34 cellular contexts compared by ENCODE assay signal in the genomic region with DNA sequence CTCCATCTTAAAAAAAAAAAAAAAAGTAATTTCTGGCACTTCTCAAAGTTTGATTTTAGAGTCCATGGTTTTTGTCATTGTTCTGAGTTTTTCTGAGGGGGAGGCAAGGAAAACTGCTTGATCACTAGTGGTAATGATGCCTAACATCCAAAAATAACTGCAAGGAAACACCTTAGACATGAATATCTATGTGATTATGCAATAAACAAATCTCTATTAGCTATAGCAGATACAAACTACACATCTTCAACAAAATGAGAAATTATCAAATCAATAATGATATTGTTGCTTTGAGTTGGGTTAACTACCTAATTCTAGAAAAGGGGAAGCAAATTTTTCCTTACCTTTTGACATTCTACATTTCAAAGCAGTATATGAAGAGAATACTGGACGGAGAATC.
"Had no signal": no experiment of that assay in that cellular context is flagged by ENCODE, and none has a peak within 500 bp of the region (broad histone marks: within the 10 kb centered on the region; RNA-seq: fewer than 3 reads in every experiment).

No MANE protein-coding gene starts in this region.

- H3K9me3 Mint-ChIP-seq: activated B cell treated with CpG ODN at 0.5 μM for 24 hours; activated CD4-positive, alpha-beta memory T cell treated with anti-CD3 and anti-CD28 coated beads for 36 hours; activated CD4-positive, alpha-beta memory T cell treated with anti-CD3 and anti-CD28 coated beads, Interleukin-2, amount 10 ng/mL, durations not matched to agents 7 days and 5 days; activated CD4-positive, alpha-beta T cell treated with anti-CD3 and anti-CD28 coated beads, Interleukin-2, amount 10 ng/mL, durations not matched to agents 7 days and 5 days; T-cell; T-helper 1 cell treated with Interleukin-12 subunit alpha and Interleukin-12 subunit beta and Interleukin-4 antibody, amounts not matched to agents 30 μg/mL and 1 μg/mL, for 36 hours; T-helper 2 cell treated with Interferon-gamma antibody and Interleukin-4, amounts not matched to agents 5 μg/mL and 100 μg/mL, for 36 hours had no signal

- H3K27me3 Mint-ChIP-seq: activated B cell treated with CpG ODN at 0.5 μM for 24 hours; activated CD4-positive, alpha-beta memory T cell treated with anti-CD3 and anti-CD28 coated beads, Interleukin-2, amount 10 ng/mL, durations not matched to agents 7 days and 5 days; activated CD4-positive, alpha-beta T cell treated with anti-CD3 and anti-CD28 coated beads, Interleukin-2, amount 10 ng/mL, durations not matched to agents 7 days and 5 days had no signal

- H3K36me3 Mint-ChIP-seq: T-cell had no signal

- FAIRE-seq: TTC549 had no signal

- H3K27ac ChIP-seq: VCaP, WERI-Rb-1 had no signal

- DNase-seq: activated B cell treated with CpG ODN at 0.5 μM for 24 hours; activated CD4-positive, alpha-beta memory T cell treated with anti-CD3 and anti-CD28 coated beads for 36 hours; activated CD4-positive, alpha-beta memory T cell treated with anti-CD3 and anti-CD28 coated beads, Interleukin-2, amount 10 ng/mL, durations not matched to agents 7 days and 5 days; activated CD4-positive, alpha-beta T cell treated with anti-CD3 and anti-CD28 coated beads for 1 hour; activated CD4-positive, alpha-beta T cell treated with anti-CD3 and anti-CD28 coated beads for 36 hours; activated CD4-positive, alpha-beta T cell treated with anti-CD3 and anti-CD28 coated beads for 4 hours; activated CD4-positive, alpha-beta T cell treated with anti-CD3 and anti-CD28 coated beads for 48 hours; activated CD4-positive, alpha-beta T cell treated with anti-CD3 and anti-CD28 coated beads, Interleukin-2, amount 10 ng/mL, durations not matched to agents 24 days and 14 days; activated CD4-positive, alpha-beta T cell treated with anti-CD3 and anti-CD28 coated beads, Interleukin-2, amount 10 ng/mL, durations not matched to agents 7 days and 5 days; activated CD4-positive, alpha-beta T cell treated with anti-CD3 and anti-CD28 coated beads, Interleukin-2, amount 50 U/mL, for 1 hour; activated CD4-positive, alpha-beta T cell treated with anti-CD3 and anti-CD28 coated beads, Interleukin-2, amount 50 U/mL, for 4 hours; activated CD4-positive, alpha-beta T cell treated with anti-CD3 and anti-CD28 coated beads, Interleukin-2, amount 50 U/mL, for 48 hours; activated CD4-positive, CD25-positive, alpha-beta regulatory T cell; activated CD4-positive, CD25-positive, alpha-beta regulatory T cell treated with anti-CD3 and anti-CD28 coated beads, Interleukin-2, amount 50 U/mL, for 72 hours; activated CD8-positive, alpha-beta memory T cell treated with anti-CD3 and anti-CD28 coated beads for 24 hours; activated CD8-positive, alpha-beta memory T cell treated with anti-CD3 and anti-CD28 coated beads, Interleukin-2, amount 10 ng/mL, durations not matched to agents 7 days and 5 days; activated CD8-positive, alpha-beta memory T cell treated with anti-CD3 and anti-CD28 coated beads, Interleukin-2, amount 50 U/mL, for 4 hours; activated CD8-positive, alpha-beta memory T cell treated with anti-CD3 and anti-CD28 coated beads, Interleukin-2, amount 50 U/mL, for 48 hours; activated CD8-positive, alpha-beta T cell treated with anti-CD3 and anti-CD28 coated beads for 36 hours; activated CD8-positive, alpha-beta T cell treated with anti-CD3 and anti-CD28 coated beads, Interleukin-2, amount 10 ng/mL, durations not matched to agents 7 days and 5 days; activated T-cell treated with anti-CD3 and anti-CD28 coated beads for 4 hours; T-cell; T-helper 1 cell; T-helper 17 cell; T-helper 2 cell; T-helper 9 cell; T1000; WERI-Rb-1 had no signal

- H3K27ac Mint-ChIP-seq: activated B cell treated with CpG ODN at 0.5 μM for 24 hours; activated CD4-positive, alpha-beta memory T cell treated with anti-CD3 and anti-CD28 coated beads for 36 hours; activated CD4-positive, alpha-beta memory T cell treated with anti-CD3 and anti-CD28 coated beads, Interleukin-2, amount 10 ng/mL, durations not matched to agents 7 days and 5 days; activated CD4-positive, alpha-beta T cell treated with anti-CD3 and anti-CD28 coated beads for 36 hours; activated CD4-positive, alpha-beta T cell treated with anti-CD3 and anti-CD28 coated beads, Interleukin-2, amount 10 ng/mL, durations not matched to agents 24 days and 14 days; activated CD4-positive, alpha-beta T cell treated with anti-CD3 and anti-CD28 coated beads, Interleukin-2, amount 10 ng/mL, durations not matched to agents 7 days and 5 days; activated CD8-positive, alpha-beta memory T cell treated with anti-CD3 and anti-CD28 coated beads, Interleukin-2, amount 10 ng/mL, durations not matched to agents 7 days and 5 days; activated CD8-positive, alpha-beta T cell treated with anti-CD3 and anti-CD28 coated beads for 36 hours; activated CD8-positive, alpha-beta T cell treated with anti-CD3 and anti-CD28 coated beads, Interleukin-2, amount 10 ng/mL, durations not matched to agents 7 days and 5 days; T-cell; T-helper 1 cell treated with Interleukin-12 subunit alpha and Interleukin-12 subunit beta and Interleukin-4 antibody, amounts not matched to agents 30 μg/mL and 1 μg/mL, for 36 hours; T-helper 17 cell; T-helper 2 cell treated with Interferon-gamma antibody and Interleukin-4, amounts not matched to agents 5 μg/mL and 100 μg/mL, for 36 hours; WTC11 had no signal

- H3K36me3 ChIP-seq: WERI-Rb-1 had no signal

- H3K4me3 Mint-ChIP-seq: activated B cell treated with CpG ODN at 0.5 μM for 24 hours; activated CD4-positive, alpha-beta memory T cell treated with anti-CD3 and anti-CD28 coated beads for 36 hours; activated CD4-positive, alpha-beta memory T cell treated with anti-CD3 and anti-CD28 coated beads, Interleukin-2, amount 10 ng/mL, durations not matched to agents 7 days and 5 days; activated CD4-positive, alpha-beta T cell treated with anti-CD3 and anti-CD28 coated beads for 36 hours; activated CD4-positive, alpha-beta T cell treated with anti-CD3 and anti-CD28 coated beads, Interleukin-2, amount 10 ng/mL, durations not matched to agents 24 days and 14 days; activated CD4-positive, alpha-beta T cell treated with anti-CD3 and anti-CD28 coated beads, Interleukin-2, amount 10 ng/mL, durations not matched to agents 7 days and 5 days; activated CD8-positive, alpha-beta memory T cell treated with anti-CD3 and anti-CD28 coated beads, Interleukin-2, amount 10 ng/mL, durations not matched to agents 7 days and 5 days; activated CD8-positive, alpha-beta T cell treated with anti-CD3 and anti-CD28 coated beads for 36 hours; activated CD8-positive, alpha-beta T cell treated with anti-CD3 and anti-CD28 coated beads, Interleukin-2, amount 10 ng/mL, durations not matched to agents 7 days and 5 days; T-cell; T-helper 1 cell treated with Interleukin-12 subunit alpha and Interleukin-12 subunit beta and Interleukin-4 antibody, amounts not matched to agents 30 μg/mL and 1 μg/mL, for 36 hours; T-helper 17 cell; T-helper 2 cell treated with Interferon-gamma antibody and Interleukin-4, amounts not matched to agents 5 μg/mL and 100 μg/mL, for 36 hours; WTC11 had no signal

- ATAC-seq: activated CD4-positive, alpha-beta T cell treated with anti-CD3 and anti-CD28 coated beads for 36 hours; activated CD4-positive, CD25-positive, alpha-beta regulatory T cell treated with anti-CD3 and anti-CD28 coated beads, Interleukin-2, amount 50 U/mL, for 24 hours; activated CD8-positive, alpha-beta memory T cell treated with anti-CD3 and anti-CD28 coated beads, Interleukin-2, amount 10 ng/mL, durations not matched to agents 7 days and 5 days; activated CD8-positive, alpha-beta T cell treated with anti-CD3 and anti-CD28 coated beads for 36 hours; activated CD8-positive, alpha-beta T cell treated with anti-CD3 and anti-CD28 coated beads, Interleukin-2, amount 10 ng/mL, durations not matched to agents 7 days and 5 days; T-cell; T-helper 17 cell; WTC11 had no signal
